In the genomic region with DNA sequence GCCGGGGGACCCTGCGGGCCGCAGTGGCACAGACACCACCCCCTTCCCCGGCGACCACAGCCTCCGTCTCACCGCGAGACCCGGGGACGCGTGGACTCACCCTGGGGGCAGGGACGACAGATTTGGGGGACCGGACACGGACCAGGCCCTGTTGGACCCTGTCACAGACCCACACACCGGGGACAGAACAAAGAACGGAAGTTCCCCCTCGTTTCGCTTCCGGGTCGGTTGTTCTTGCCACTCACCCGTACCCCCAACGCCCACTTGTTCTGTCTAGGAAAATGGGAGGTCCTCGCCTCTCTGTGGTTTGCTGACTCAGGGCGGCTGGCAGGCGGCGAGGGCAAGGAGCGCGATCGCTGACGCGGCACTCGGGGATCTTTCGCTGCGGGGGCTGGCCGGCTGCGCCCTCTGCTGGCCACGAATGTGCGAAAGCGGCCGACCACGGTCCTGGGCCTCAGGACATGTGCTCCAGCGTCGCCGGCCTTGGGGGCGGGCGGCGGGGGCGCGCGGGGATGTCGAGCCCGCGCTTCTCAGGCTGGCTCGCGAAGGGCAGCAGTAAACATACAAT, we compare ENCODE assay signal across 1 cellular context.
TF ChIP-seq lines count a peak whose summit lies in the region.

A gene (minus strand): TSS at position 189 of the 568 bp plus-strand sequence. CDS start 4,366 bp downstream, outside the sequence.

TF ChIP-seq in HepG2, 621 proteins besides CTCF, POLR2A, EP300 and RAD21 (continued from another document and continues in another):
- TF ChIP-seq, protein P1, sequence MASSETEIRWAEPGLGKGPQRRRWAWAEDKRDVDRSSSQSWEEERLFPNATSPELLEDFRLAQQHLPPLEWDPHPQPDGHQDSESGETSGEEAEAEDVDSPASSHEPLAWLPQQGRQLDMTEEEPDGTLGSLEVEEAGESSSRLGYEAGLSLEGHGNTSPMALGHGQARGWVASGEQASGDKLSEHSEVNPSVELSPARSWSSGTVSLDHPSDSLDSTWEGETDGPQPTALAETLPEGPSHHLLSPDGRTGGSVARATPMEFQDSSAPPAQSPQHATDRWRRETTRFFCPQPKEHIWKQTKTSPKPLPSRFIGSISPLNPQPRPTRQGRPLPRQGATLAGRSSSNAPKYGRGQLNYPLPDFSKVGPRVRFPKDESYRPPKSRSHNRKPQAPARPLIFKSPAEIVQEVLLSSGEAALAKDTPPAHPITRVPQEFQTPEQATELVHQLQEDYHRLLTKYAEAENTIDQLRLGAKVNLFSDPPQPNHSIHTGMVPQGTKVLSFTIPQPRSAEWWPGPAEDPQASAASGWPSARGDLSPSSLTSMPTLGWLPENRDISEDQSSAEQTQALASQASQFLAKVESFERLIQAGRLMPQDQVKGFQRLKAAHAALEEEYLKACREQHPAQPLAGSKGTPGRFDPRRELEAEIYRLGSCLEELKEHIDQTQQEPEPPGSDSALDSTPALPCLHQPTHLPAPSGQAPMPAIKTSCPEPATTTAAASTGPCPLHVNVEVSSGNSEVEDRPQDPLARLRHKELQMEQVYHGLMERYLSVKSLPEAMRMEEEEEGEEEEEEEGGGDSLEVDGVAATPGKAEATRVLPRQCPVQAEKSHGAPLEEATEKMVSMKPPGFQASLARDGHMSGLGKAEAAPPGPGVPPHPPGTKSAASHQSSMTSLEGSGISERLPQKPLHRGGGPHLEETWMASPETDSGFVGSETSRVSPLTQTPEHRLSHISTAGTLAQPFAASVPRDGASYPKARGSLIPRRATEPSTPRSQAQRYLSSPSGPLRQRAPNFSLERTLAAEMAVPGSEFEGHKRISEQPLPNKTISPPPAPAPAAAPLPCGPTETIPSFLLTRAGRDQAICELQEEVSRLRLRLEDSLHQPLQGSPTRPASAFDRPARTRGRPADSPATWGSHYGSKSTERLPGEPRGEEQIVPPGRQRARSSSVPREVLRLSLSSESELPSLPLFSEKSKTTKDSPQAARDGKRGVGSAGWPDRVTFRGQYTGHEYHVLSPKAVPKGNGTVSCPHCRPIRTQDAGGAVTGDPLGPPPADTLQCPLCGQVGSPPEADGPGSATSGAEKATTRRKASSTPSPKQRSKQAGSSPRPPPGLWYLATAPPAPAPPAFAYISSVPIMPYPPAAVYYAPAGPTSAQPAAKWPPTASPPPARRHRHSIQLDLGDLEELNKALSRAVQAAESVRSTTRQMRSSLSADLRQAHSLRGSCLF (CRISPR knock-in tag; IDR thresholded peaks at IDR 0.05; ENCODE audit: borderline replicate concordance), result no peak
- TF ChIP-seq ZNF766 (CRISPR knock-in tag; IDR thresholded peaks at IDR 0.05; ENCODE audit: borderline replicate concordance) (peak; percentile 37), RFXAP (CRISPR knock-in tag; IDR thresholded peaks at IDR 0.05; ENCODE audit: borderline replicate concordance) (peak; percentile 84), CHCHD3 (CRISPR knock-in tag; IDR thresholded peaks at IDR 0.05) (no peak), NFRKB (IDR thresholded peaks at IDR 0.05) (no peak), ZNF782 (CRISPR knock-in tag; IDR thresholded peaks at IDR 0.05; ENCODE audit: borderline replicate concordance) (peak; percentile 53; the same call in 1 of the 2 replicates), YEATS2 (CRISPR knock-in tag; IDR thresholded peaks at IDR 0.05; ENCODE audit: borderline replicate concordance) (peak; percentile 95; the same call in 1 of the 2 replicates), ZNF367 (CRISPR knock-in tag; IDR thresholded peaks at IDR 0.05; ENCODE audit: borderline replicate concordance) (no peak), ZEB1 (IDR thresholded peaks at IDR 0.05; ENCODE audit: insufficient replicate concordance, low read depth) (no peak), MEF2D (CRISPR knock-in tag; IDR thresholded peaks at IDR 0.05) (peak; percentile 31), NFIC (IDR thresholded peaks at IDR 0.05; ENCODE audit: low read length) (no peak), ZBTB42 (CRISPR knock-in tag; IDR thresholded peaks at IDR 0.05) (no peak; the same call in 1 of the 2 replicates), FOXJ3 (CRISPR knock-in tag; IDR thresholded peaks at IDR 0.05; ENCODE audit: borderline replicate concordance) (no peak), TOPORS (CRISPR knock-in tag; IDR thresholded peaks at IDR 0.05) (peak; percentile 96), ZNF431 (CRISPR knock-in tag; IDR thresholded peaks at IDR 0.05; ENCODE audit: borderline replicate concordance, low read depth) (no peak), ZNF160 (CRISPR knock-in tag; IDR thresholded peaks at IDR 0.05) (peak; percentile 70; the same call in 1 of the 2 replicates), ZNF839 (CRISPR knock-in tag; IDR thresholded peaks at IDR 0.05; ENCODE audit: borderline replicate concordance) (peak; percentile 53; the same call in 1 of the 2 replicates), HES4 (CRISPR knock-in tag; IDR thresholded peaks at IDR 0.05; ENCODE audit: borderline replicate concordance) (peak; percentile 69; the same call in 1 of the 2 replicates), PHF8 (CRISPR knock-in tag; IDR thresholded peaks at IDR 0.05) (peak; percentile 92), HNRNPL (IDR thresholded peaks at IDR 0.05; ENCODE audit: low read depth, low read length) (peak; percentile 75; the same call in 1 of the 2 replicates), SMAD9 (CRISPR knock-in tag; IDR thresholded peaks at IDR 0.05) (no peak), ZNF331 (CRISPR knock-in tag; IDR thresholded peaks at IDR 0.05) (peak; percentile 91; the same call in 1 of the 2 replicates), ZNF232 (CRISPR knock-in tag; IDR thresholded peaks at IDR 0.05; ENCODE audit: borderline replicate concordance) (peak; percentile 17), SNAPC2 (CRISPR knock-in tag; IDR thresholded peaks at IDR 0.05) (peak; percentile 83; the same call in 1 of the 2 replicates), MXD4 (CRISPR knock-in tag; IDR thresholded peaks at IDR 0.05) (peak; percentile 96), ZNF616 (CRISPR knock-in tag; IDR thresholded peaks at IDR 0.05; ENCODE audit: low read depth) (peak; percentile 88), RAD51 (IDR thresholded peaks at IDR 0.05; ENCODE audit: borderline replicate concordance) (no peak), ZNF724P (CRISPR knock-in tag; IDR thresholded peaks at IDR 0.05; ENCODE audit: borderline replicate concordance) (peak; percentile 45; the same call in 1 of the 2 replicates), FOXM1 (CRISPR knock-in tag; IDR thresholded peaks at IDR 0.05) (no peak), ATF7-NPFF (CRISPR knock-in tag; IDR thresholded peaks at IDR 0.05; ENCODE audit: low read depth) (peak; percentile 85), ZNF570 (CRISPR knock-in tag; IDR thresholded peaks at IDR 0.05; ENCODE audit: borderline replicate concordance) (no peak), YY1 (IDR thresholded peaks at IDR 0.05; ENCODE audit: insufficient read depth, insufficient replicate concordance, low read depth, low read length) (peak; percentile 59), ZNF44 (CRISPR knock-in tag; IDR thresholded peaks at IDR 0.05) (0 out of 2 replicates have a peak, but pooled peaks have one; percentile 40), ZKSCAN1 (IDR thresholded peaks at IDR 0.05; ENCODE audit: low read length) (peak; percentile 40; the same call in 1 of the 2 replicates), RNF2 (conservative IDR thresholded peaks at IDR 0.05; ENCODE audit: low read depth) (peak; percentile 74; the same call in 1 of the 2 replicates), IRX3 (CRISPR knock-in tag; IDR thresholded peaks at IDR 0.05; ENCODE audit: borderline replicate concordance, low read depth) (peak; percentile 93), ZNF549 (CRISPR knock-in tag; IDR thresholded peaks at IDR 0.05) (no peak), ZNF619 (CRISPR knock-in tag; IDR thresholded peaks at IDR 0.05) (peak; percentile 54)
- TF ChIP-seq, protein P2, sequence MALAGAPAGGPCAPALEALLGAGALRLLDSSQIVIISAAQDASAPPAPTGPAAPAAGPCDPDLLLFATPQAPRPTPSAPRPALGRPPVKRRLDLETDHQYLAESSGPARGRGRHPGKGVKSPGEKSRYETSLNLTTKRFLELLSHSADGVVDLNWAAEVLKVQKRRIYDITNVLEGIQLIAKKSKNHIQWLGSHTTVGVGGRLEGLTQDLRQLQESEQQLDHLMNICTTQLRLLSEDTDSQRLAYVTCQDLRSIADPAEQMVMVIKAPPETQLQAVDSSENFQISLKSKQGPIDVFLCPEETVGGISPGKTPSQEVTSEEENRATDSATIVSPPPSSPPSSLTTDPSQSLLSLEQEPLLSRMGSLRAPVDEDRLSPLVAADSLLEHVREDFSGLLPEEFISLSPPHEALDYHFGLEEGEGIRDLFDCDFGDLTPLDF (CRISPR knock-in tag; IDR thresholded peaks at IDR 0.05), result no peak
- TF ChIP-seq, protein P3, sequence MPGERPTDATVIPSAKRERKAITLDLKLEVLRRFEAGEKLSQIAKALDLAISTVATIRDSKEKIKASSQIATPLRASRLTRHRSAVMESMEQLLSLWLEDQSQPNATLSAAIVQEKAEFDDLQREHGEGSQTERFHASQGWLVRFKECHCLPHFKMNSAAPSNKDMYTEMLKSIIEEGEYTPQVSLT (CRISPR knock-in tag; IDR thresholded peaks at IDR 0.05; ENCODE audit: borderline replicate concordance, low read depth), result no peak
- TF ChIP-seq, protein P4, sequence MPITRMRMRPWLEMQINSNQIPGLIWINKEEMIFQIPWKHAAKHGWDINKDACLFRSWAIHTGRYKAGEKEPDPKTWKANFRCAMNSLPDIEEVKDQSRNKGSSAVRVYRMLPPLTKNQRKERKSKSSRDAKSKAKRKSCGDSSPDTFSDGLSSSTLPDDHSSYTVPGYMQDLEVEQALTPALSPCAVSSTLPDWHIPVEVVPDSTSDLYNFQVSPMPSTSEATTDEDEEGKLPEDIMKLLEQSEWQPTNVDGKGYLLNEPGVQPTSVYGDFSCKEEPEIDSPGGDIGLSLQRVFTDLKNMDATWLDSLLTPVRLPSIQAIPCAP (CRISPR knock-in tag; IDR thresholded peaks at IDR 0.05; ENCODE audit: low read depth), result no peak
- TF ChIP-seq, protein P5, sequence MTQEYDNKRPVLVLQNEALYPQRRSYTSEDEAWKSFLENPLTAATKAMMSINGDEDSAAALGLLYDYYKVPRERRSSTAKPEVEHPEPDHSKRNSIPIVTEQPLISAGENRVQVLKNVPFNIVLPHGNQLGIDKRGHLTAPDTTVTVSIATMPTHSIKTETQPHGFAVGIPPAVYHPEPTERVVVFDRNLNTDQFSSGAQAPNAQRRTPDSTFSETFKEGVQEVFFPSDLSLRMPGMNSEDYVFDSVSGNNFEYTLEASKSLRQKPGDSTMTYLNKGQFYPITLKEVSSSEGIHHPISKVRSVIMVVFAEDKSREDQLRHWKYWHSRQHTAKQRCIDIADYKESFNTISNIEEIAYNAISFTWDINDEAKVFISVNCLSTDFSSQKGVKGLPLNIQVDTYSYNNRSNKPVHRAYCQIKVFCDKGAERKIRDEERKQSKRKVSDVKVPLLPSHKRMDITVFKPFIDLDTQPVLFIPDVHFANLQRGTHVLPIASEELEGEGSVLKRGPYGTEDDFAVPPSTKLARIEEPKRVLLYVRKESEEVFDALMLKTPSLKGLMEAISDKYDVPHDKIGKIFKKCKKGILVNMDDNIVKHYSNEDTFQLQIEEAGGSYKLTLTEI (CRISPR knock-in tag; conservative IDR thresholded peaks at IDR 0.05), result no peak
- TF ChIP-seq, protein P6, sequence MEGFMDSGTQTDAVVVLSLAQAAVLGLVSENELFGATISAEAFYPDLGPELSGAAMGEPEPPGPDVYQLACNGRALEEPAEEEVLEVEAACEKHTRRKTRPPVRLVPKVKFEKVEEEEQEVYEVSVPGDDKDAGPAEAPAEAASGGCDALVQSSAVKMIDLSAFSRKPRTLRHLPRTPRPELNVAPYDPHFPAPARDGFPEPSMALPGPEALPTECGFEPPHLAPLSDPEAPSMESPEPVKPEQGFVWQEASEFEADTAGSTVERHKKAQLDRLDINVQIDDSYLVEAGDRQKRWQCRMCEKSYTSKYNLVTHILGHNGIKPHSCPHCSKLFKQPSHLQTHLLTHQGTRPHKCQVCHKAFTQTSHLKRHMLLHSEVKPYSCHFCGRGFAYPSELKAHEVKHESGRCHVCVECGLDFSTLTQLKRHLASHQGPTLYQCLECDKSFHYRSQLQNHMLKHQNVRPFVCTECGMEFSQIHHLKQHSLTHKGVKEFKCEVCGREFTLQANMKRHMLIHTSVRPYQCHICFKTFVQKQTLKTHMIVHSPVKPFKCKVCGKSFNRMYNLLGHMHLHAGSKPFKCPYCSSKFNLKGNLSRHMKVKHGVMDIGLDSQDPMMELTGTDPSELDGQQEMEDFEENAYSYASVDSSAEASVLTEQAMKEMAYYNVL (CRISPR knock-in tag; IDR thresholded peaks at IDR 0.05; ENCODE audit: borderline replicate concordance), result peak; percentile 81
- TF ChIP-seq, protein P7, sequence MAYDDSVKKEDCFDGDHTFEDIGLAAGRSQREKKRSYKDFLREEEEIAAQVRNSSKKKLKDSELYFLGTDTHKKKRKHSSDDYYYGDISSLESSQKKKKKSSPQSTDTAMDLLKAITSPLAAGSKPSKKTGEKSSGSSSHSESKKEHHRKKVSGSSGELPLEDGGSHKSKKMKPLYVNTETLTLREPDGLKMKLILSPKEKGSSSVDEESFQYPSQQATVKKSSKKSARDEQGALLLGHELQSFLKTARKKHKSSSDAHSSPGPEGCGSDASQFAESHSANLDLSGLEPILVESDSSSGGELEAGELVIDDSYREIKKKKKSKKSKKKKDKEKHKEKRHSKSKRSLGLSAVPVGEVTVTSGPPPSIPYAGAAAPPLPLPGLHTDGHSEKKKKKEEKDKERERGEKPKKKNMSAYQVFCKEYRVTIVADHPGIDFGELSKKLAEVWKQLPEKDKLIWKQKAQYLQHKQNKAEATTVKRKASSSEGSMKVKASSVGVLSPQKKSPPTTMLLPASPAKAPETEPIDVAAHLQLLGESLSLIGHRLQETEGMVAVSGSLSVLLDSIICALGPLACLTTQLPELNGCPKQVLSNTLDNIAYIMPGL (CRISPR knock-in tag; IDR thresholded peaks at IDR 0.05; ENCODE audit: borderline replicate concordance in 1 of 2, low read depth in 1 of 2), result peak; percentile 88 to 95
- TF ChIP-seq, protein P8, sequence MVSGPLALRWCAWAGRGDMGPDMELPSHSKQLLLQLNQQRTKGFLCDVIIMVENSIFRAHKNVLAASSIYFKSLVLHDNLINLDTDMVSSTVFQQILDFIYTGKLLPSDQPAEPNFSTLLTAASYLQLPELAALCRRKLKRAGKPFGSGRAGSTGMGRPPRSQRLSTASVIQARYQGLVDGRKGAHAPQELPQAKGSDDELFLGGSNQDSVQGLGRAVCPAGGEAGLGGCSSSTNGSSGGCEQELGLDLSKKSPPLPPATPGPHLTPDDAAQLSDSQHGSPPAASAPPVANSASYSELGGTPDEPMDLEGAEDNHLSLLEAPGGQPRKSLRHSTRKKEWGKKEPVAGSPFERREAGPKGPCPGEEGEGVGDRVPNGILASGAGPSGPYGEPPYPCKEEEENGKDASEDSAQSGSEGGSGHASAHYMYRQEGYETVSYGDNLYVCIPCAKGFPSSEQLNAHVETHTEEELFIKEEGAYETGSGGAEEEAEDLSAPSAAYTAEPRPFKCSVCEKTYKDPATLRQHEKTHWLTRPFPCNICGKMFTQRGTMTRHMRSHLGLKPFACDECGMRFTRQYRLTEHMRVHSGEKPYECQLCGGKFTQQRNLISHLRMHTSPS (CRISPR knock-in tag; IDR thresholded peaks at IDR 0.05; ENCODE audit: low read depth), result peak; percentile 74; the same call in 1 of the 2 replicates
- TF ChIP-seq, protein P9, sequence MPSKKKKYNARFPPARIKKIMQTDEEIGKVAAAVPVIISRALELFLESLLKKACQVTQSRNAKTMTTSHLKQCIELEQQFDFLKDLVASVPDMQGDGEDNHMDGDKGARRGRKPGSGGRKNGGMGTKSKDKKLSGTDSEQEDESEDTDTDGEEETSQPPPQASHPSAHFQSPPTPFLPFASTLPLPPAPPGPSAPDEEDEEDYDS (CRISPR knock-in tag; IDR thresholded peaks at IDR 0.05), result peak; percentile 80; the same call in 1 of the 2 replicates
- TF ChIP-seq, protein P10, sequence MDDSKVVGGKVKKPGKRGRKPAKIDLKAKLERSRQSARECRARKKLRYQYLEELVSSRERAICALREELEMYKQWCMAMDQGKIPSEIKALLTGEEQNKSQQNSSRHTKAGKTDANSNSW (CRISPR knock-in tag; IDR thresholded peaks at IDR 0.05; ENCODE audit: borderline replicate concordance), result no peak
